ENCODE assay signal across 8 cellular contexts in the genomic region with DNA sequence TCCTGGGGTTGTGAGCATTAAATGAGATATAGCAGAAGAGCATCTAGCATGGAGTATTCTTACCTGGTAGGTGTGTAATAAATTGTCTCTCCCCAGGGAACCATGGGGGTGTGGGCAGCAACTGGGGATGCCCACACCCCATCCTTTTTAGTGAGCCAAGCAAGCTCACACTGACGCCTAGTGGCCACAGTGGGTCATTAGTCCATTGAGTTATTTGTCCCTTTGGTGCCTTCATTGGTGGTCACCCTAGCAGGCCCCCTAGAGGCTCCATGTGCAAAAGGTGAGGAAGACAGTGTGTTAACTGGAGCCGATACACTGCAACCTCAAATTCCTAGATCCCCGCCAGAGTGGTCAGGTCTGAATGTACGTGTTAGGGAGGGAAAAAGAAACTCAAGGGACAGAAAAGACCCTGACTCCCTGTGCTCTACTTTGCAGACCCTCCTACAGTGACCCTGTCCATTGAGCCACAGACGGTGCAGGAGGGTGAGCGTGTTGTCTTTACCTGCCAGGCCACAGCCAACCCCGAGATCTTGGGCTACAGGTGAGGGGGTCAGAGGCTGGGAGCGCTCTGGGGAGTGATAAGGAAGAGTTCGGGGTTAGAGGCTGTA.
DNase-seq lines count a peak whose midpoint lies in the region; ATAC-seq and TF ChIP-seq lines count a peak whose summit lies in the region.

No MANE protein-coding gene starts in this region.

- H3K4me3 ChIP-seq in GM23248: no peak overlapping the region
- no peak overlapping the region for H3K4me3 ChIP-seq in left ventricle myocardium inferior
- H3K4me3 ChIP-seq in gastrocnemius medialis: no peak overlapping the region

- peak; percentile 33 for DNase-seq in DMS53 treated with DMSO at 0.1 percent for 48 hours (lab: John Stamatoyannopoulos, UW; ENCODE audit: unreplicated experiment)
- DNase-seq in GM23248: peak; percentile 81
- DNase-seq in NCI-H446 (lab: John Stamatoyannopoulos, UW): peak; percentile 65 to 66
- DNase-seq in activated naive CD8-positive, alpha-beta T cell treated with anti-CD3 and anti-CD28 coated beads for 36 hours: peak; percentile 28
- DNase-seq in left ventricle myocardium inferior: peak; percentile 35
- no peak for DNase-seq in gastrocnemius medialis
- DNase-seq in NCI-H1436 (lab: John Stamatoyannopoulos, UW): no peak

- in situ Hi-C loops in GM23248 (cut with MboI): loop anchor here (10.0 kb wide), 1 partner anchor 103 kb away; no protein-coding TSS in a partner anchor
- in situ Hi-C loops in gastrocnemius medialis (cut with MboI; ENCODE audit: low sequenced_read_pairs in 4 of 4): no loop called here

- H2AFZ ChIP-seq in GM23248: no peak overlapping the region

- H3K36me3 ChIP-seq in GM23248 (ENCODE audit: low read depth) (peaks cover 59% of the 10 kb centered on the region), left ventricle myocardium inferior (peaks cover 65% of the 10 kb centered on the region), gastrocnemius medialis (peaks cover 0 to 4% of the 10 kb centered on the region in 2 donors)

- 73 to 74% methylated on average over 9 of the region's 9 CpGs for WGBS in GM23248 (ENCODE audit: low coverage in 1 of 2, low lambda C conversion rate in 2 of 2, missing lambda C conversion rate in 2 of 2), 2 experiments

- H3K4me2 ChIP-seq in GM23248 (ENCODE audit: unreplicated experiment): no peak overlapping the region

- no peak for TF ChIP-seq POLR2A in gastrocnemius medialis (IDR thresholded peaks at IDR 0.05)

- H3K36me3 Mint-ChIP-seq in activated naive CD8-positive, alpha-beta T cell treated with anti-CD3 and anti-CD28 coated beads for 36 hours: no peaks in the 10 kb centered on the region

- no peaks in the 10 kb centered on the region for H3K4me1 Mint-ChIP-seq in activated naive CD8-positive, alpha-beta T cell treated with anti-CD3 and anti-CD28 coated beads for 36 hours

- ATAC-seq in gastrocnemius medialis (no peak), GM19455 (IDR thresholded peaks at IDR 0.05; ENCODE audit: unreplicated experiment) (no peak)

- no peak overlapping the region for H3K4me3 Mint-ChIP-seq in activated naive CD8-positive, alpha-beta T cell treated with anti-CD3 and anti-CD28 coated beads for 36 hours

- H3K9me3 ChIP-seq in GM23248 (ENCODE audit: low read depth) (no peaks in the 10 kb centered on the region), left ventricle myocardium inferior (replicated peaks) (no peaks in the 10 kb centered on the region), gastrocnemius medialis (no peaks in the 10 kb centered on the region)

- H3K27ac Mint-ChIP-seq in activated naive CD8-positive, alpha-beta T cell treated with anti-CD3 and anti-CD28 coated beads for 36 hours: no peak overlapping the region

- TF ChIP-seq CTCF in left ventricle myocardium inferior (IDR thresholded peaks at IDR 0.05; ENCODE audit: borderline replicate concordance) (peak; percentile 87), gastrocnemius medialis (IDR thresholded peaks at IDR 0.05 in 4 of 5, conservative IDR thresholded peaks at IDR 0.05 in 1 of 5) (peak; percentile 43 to 66 (median 52))

- intact Hi-C loops in left ventricle myocardium inferior (cut with micrococcal nuclease) (loop anchor here (5.0 kb wide), 1 partner anchor 95 kb away; the partner anchor contains the start of gene KIRREL1), gastrocnemius medialis (cut with DNase I; ENCODE audit: low total_unique reads) (loop anchor here (2.0 kb wide), 1 partner anchor 95 kb away; the partner anchor contains the start of gene KIRREL1)

- H3K9me2 ChIP-seq in GM23248 (ENCODE audit: insufficient read depth): no peaks in the 10 kb centered on the region

- no peaks in the 10 kb centered on the region for H3K79me2 ChIP-seq in GM23248 (ENCODE audit: insufficient read depth)

- H3K4me1 ChIP-seq in GM23248 (ENCODE audit: insufficient read depth): no peaks in the 10 kb centered on the region
- no peaks in the 10 kb centered on the region for H3K4me1 ChIP-seq in left ventricle myocardium inferior
- no peaks in the 10 kb centered on the region for H3K4me1 ChIP-seq in gastrocnemius medialis

- H3F3A ChIP-seq in GM23248 (ENCODE audit: insufficient read depth): no peaks in the 10 kb centered on the region; the same call in 1 of the 2 replicates

- H3K27me3 ChIP-seq in GM23248 (replicated peaks; ENCODE audit: insufficient read depth) (no peaks in the 10 kb centered on the region), left ventricle myocardium inferior (ENCODE audit: low read depth) (no peaks in the 10 kb centered on the region), gastrocnemius medialis (no peaks in the 10 kb centered on the region)

- no peaks in the 10 kb centered on the region for H4K20me1 ChIP-seq in GM23248 (ENCODE audit: insufficient read depth)

- H3K9me3 Mint-ChIP-seq in activated naive CD8-positive, alpha-beta T cell treated with anti-CD3 and anti-CD28 coated beads for 36 hours: no peaks in the 10 kb centered on the region

- H3K27me3 Mint-ChIP-seq in activated naive CD8-positive, alpha-beta T cell treated with anti-CD3 and anti-CD28 coated beads for 36 hours: peaks cover 7% of the 10 kb centered on the region

- no peak overlapping the region for H3K27ac ChIP-seq in GM23248
- H3K27ac ChIP-seq in left ventricle myocardium inferior (replicated peaks): no peak overlapping the region
- no peak overlapping the region for H3K27ac ChIP-seq in gastrocnemius medialis

- H3K9ac ChIP-seq in GM23248: no peak overlapping the region

Comparison
In these comparisons a context has a peak if more than half of its experiments do, and no peak if none do; other contexts are left out.
1. DNase-seq: peak in DMS53 treated with DMSO at 0.1 percent for 48 hours (single experiment), GM23248 (single experiment), NCI-H446 (2 of 2), activated naive CD8-positive, alpha-beta T cell treated with anti-CD3 and anti-CD28 coated beads for 36 hours (single experiment) and left ventricle myocardium inferior (single experiment); none in gastrocnemius medialis (0 of 2) and NCI-H1436 (single experiment).